ENCODE assay signal across 12 cellular contexts in the genomic region with DNA sequence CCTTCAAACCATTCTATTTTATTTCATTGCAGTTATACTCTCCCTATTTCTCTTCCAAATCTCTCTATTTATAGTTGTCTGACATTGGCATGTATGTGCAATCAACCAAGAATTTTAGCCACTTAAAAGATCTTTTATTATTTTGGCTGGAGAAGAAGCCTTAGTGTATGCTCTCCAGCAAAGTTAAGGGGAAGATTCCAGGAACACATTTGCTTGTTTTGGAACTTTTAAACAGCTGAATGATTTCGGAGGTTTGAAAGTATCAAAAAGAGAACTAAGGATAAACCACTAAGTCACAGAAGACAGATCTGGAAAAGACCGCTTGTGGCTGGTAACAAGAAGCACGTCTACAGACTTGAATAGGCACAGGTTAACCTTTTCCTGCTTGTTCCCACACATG.
A peak's percentile ranks its signal among the peaks of the same experiment; 100 is the strongest.
DNase-seq lines count a peak whose midpoint lies in the region; ATAC-seq and TF ChIP-seq lines count a peak whose summit lies in the region.
"Had no signal": no experiment of that assay in that cellular context is flagged by ENCODE, and none has a peak within 500 bp of the region (broad histone marks: within the 10 kb centered on the region; RNA-seq: fewer than 3 reads in every experiment).

No MANE protein-coding gene starts in this region.

- no peaks in the 10 kb centered on the region for H3K9me3 Mint-ChIP-seq in osteocyte (ENCODE audit: unreplicated experiment)
- H3K9me3 Mint-ChIP-seq: activated naive CD8-positive, alpha-beta T cell treated with anti-CD3 and anti-CD28 coated beads for 36 hours; neural progenitor cell; T-helper 2 cell treated with Interferon-gamma antibody and Interleukin-4, amounts not matched to agents 5 μg/mL and 100 μg/mL, for 36 hours had no signal

- H3K4me1 Mint-ChIP-seq in osteocyte (ENCODE audit: unreplicated experiment) = peaks cover 66% of the 10 kb centered on the region

- DNase-seq in AG08396 (ENCODE audit: low spot score) = peak; percentile 49
- peak; percentile 26 for DNase-seq in RPMI7951 (ENCODE audit: low read depth)
- peak; percentile 45 for DNase-seq in fibroblast of pulmonary artery (ENCODE audit: low read depth)
- DNase-seq in osteocyte (ENCODE audit: extremely low spot score, unreplicated experiment) = no peak
- no peak for DNase-seq in stimulated activated naive CD8-positive, alpha-beta T cell treated with anti-CD3 and anti-CD28 coated beads, Interleukin-15, Interleukin-2, amounts not matched to agents 100 U/mL and 50 U/mL, for 24 hours
- no peak for DNase-seq in T1000 (lab: John Stamatoyannopoulos, UW)
- no peak for DNase-seq in NAMALWA (ENCODE audit: low spot score)
- no peak for DNase-seq in NCI-H1694 (lab: John Stamatoyannopoulos, UW)
- DNase-seq: activated naive CD8-positive, alpha-beta T cell treated with anti-CD3 and anti-CD28 coated beads for 36 hours; NCI-H146 had no signal

- H3K27ac Mint-ChIP-seq in osteocyte (ENCODE audit: unreplicated experiment) = peak overlapping the region; percentile 84
- H3K27ac Mint-ChIP-seq: activated naive CD8-positive, alpha-beta T cell treated with anti-CD3 and anti-CD28 coated beads for 36 hours; neural progenitor cell; T-helper 2 cell treated with Interferon-gamma antibody and Interleukin-4, amounts not matched to agents 5 μg/mL and 100 μg/mL, for 36 hours had no signal

- peaks cover 5% of the 10 kb centered on the region for H3K36me3 Mint-ChIP-seq in osteocyte (ENCODE audit: unreplicated experiment)
- H3K36me3 Mint-ChIP-seq: activated naive CD8-positive, alpha-beta T cell treated with anti-CD3 and anti-CD28 coated beads for 36 hours had no signal

- no peak overlapping the region for H3K4me3 ChIP-seq in fibroblast of pulmonary artery (replicated peaks; ENCODE audit: low read depth, low read length)
- H3K4me3 ChIP-seq: neural progenitor cell had no signal

- TF ChIP-seq CTCF in fibroblast of pulmonary artery (IDR thresholded peaks at IDR 0.05; ENCODE audit: low read length, missing control alignments) (no peak), osteocyte (IDR thresholded peaks at IDR 0.05) (no peak)

- no peak for ATAC-seq in stimulated activated naive CD8-positive, alpha-beta T cell treated with anti-CD3 and anti-CD28 coated beads, Interleukin-15, Interleukin-2, amounts not matched to agents 100 U/mL and 50 U/mL, for 24 hours

- no peaks in the 10 kb centered on the region for H3K27me3 Mint-ChIP-seq in osteocyte (ENCODE audit: unreplicated experiment)
- H3K27me3 Mint-ChIP-seq: activated naive CD8-positive, alpha-beta T cell treated with anti-CD3 and anti-CD28 coated beads for 36 hours had no signal

- H3K4me3 Mint-ChIP-seq in osteocyte (ENCODE audit: unreplicated experiment) = no peak overlapping the region
- H3K4me3 Mint-ChIP-seq: activated naive CD8-positive, alpha-beta T cell treated with anti-CD3 and anti-CD28 coated beads for 36 hours; neural progenitor cell; T-helper 2 cell treated with Interferon-gamma antibody and Interleukin-4, amounts not matched to agents 5 μg/mL and 100 μg/mL, for 36 hours had no signal

Comparison
In these comparisons a context has a peak if more than half of its experiments do, and no peak if none do; other contexts are left out.
1. DNase-seq: peak in AG08396 (single experiment), RPMI7951 (single experiment) and fibroblast of pulmonary artery (single experiment); none in osteocyte (single experiment), stimulated activated naive CD8-positive, alpha-beta T cell treated with anti-CD3 and anti-CD28 coated beads, Interleukin-15, Interleukin-2, amounts not matched to agents 100 U/mL and 50 U/mL, for 24 hours (single experiment), T1000 (single experiment), NAMALWA (single experiment) and NCI-H1694 (single experiment).